ENCODE assay signal across 18 cellular contexts in genomic region chr10:132390455-132391371, GRCh38. TPM values are rescaled to one million over a fixed set of nuclear protein-coding genes. Genes with fewer than 3 reads are reported as not detected.
DNase-seq lines count a peak whose midpoint lies in the region; ATAC-seq, FAIRE-seq and TF ChIP-seq lines count a peak whose summit lies in the region.
"Had no signal": no experiment of that assay in that cellular context is flagged by ENCODE, and none has a peak within 500 bp of the region (broad histone marks: within the 10 kb centered on the region; RNA-seq: fewer than 3 reads in every experiment).

No MANE protein-coding gene starts in this region.

- H3K4me1 ChIP-seq in left ventricle myocardium inferior: peaks cover 20% of the 10 kb centered on the region
- peaks cover 3 to 33% (median 20%) of the 10 kb centered on the region in 9 donors for H3K4me1 ChIP-seq in heart right ventricle
- peaks cover 22 to 23% of the 10 kb centered on the region in 2 donors for H3K4me1 ChIP-seq in adrenal gland (replicated peaks in 1 of 2)

- 82 to 85% methylated on average over 19 of the region's 19 CpGs for WGBS in heart right ventricle, 2 donors
- 88 to 91% (median 89%) methylated on average over 10 to 19 of the region's 19 CpGs for WGBS in adrenal gland, 4 donors

- H3K9me3 ChIP-seq in left ventricle myocardium inferior (replicated peaks): no peaks in the 10 kb centered on the region
- H3K9me3 ChIP-seq in heart right ventricle: no peaks in the 10 kb centered on the region
- H3K9me3 ChIP-seq in adrenal gland (replicated peaks in 1 of 3): no peaks in the 10 kb centered on the region
- H3K9me3 ChIP-seq: neutrophil had no signal

- H3K27me3 Mint-ChIP-seq in nephron (ENCODE audit: low read depth): no peaks in the 10 kb centered on the region
- H3K27me3 Mint-ChIP-seq: stimulated activated memory B cell treated with anti-CD40 and anti-IgM and Interleukin-4, amounts not matched to agents 10 μg/mL and 1 μg/mL and 100 μg/mL, for 72 hours had no signal

- H3K27ac ChIP-seq in left ventricle myocardium inferior (replicated peaks): no peak overlapping the region
- no peak overlapping the region for H3K27ac ChIP-seq in heart right ventricle
- H3K27ac ChIP-seq in adrenal gland: no peak overlapping the region
- H3K27ac ChIP-seq: coronary artery, neutrophil had no signal

- no peak for FAIRE-seq in GM12891 (lab: Jason Lieb, UNC)

- no peaks in the 10 kb centered on the region for H3K36me3 Mint-ChIP-seq in nephron (ENCODE audit: low read depth)
- H3K36me3 Mint-ChIP-seq: stimulated activated memory B cell treated with anti-CD40 and anti-IgM and Interleukin-4, amounts not matched to agents 10 μg/mL and 1 μg/mL and 100 μg/mL, for 72 hours had no signal

- peaks cover 3% of the 10 kb centered on the region for H3K9me3 Mint-ChIP-seq in nephron

- H3K4me1 Mint-ChIP-seq in nephron: peaks cover 15% of the 10 kb centered on the region

- H3K4me3 ChIP-seq in left ventricle myocardium inferior (no peak overlapping the region), heart right ventricle (no peak overlapping the region), adrenal gland (no peak overlapping the region)
- H3K4me3 ChIP-seq: coronary artery, skin epidermis had no signal

- peak; percentile 7 for DNase-seq in left ventricle myocardium inferior
- no peak for DNase-seq in heart right ventricle
- peak in 5 of 7 donors; percentile 8 to 51 (median 26) for DNase-seq in adrenal gland
- DNase-seq in retina: no peak
- DNase-seq in central memory CD4-positive, alpha-beta T cell: no peak
- no peak for DNase-seq in GM12891 (ENCODE audit: insufficient read length, low spot score)
- DNase-seq in SW480 (ENCODE audit: low spot score): no peak
- DNase-seq: activated CD4-positive, alpha-beta T cell treated with anti-CD3 and anti-CD28 coated beads for 4 hours; activated T-cell treated with anti-CD3 and anti-CD28 coated beads, Interleukin-2, amount 50 U/mL, for 48 hours; anterior cingulate cortex; foreskin melanocyte; NCI-H1092 had no signal

- peaks cover 10% of the 10 kb centered on the region for H3K27me3 ChIP-seq in left ventricle myocardium inferior (ENCODE audit: low read depth)
- H3K27me3 ChIP-seq in heart right ventricle: no peaks in the 10 kb centered on the region
- no peaks in the 10 kb centered on the region for H3K27me3 ChIP-seq in adrenal gland

- no peak for ATAC-seq in heart right ventricle
- ATAC-seq: stimulated activated memory B cell treated with anti-CD40 and anti-IgM and Interleukin-4, amounts not matched to agents 10 μg/mL and 1 μg/mL and 100 μg/mL, for 72 hours had no signal

- peak overlapping the region; percentile 27 to 69 (median 48) for H3K27ac Mint-ChIP-seq in nephron
- H3K27ac Mint-ChIP-seq: T-helper 2 cell treated with Interferon-gamma antibody and Interleukin-4, amounts not matched to agents 5 μg/mL and 100 μg/mL, for 36 hours had no signal

- TF ChIP-seq CTCF in left ventricle myocardium inferior (IDR thresholded peaks at IDR 0.05; ENCODE audit: borderline replicate concordance): no peak
- TF ChIP-seq CTCF in heart right ventricle (IDR thresholded peaks at IDR 0.05): no peak
- no peak for TF ChIP-seq CTCF in adrenal gland (IDR thresholded peaks at IDR 0.05)
- TF ChIP-seq CTCF in nephron (IDR thresholded peaks at IDR 0.05; ENCODE audit: unreplicated experiment in 3 of 3): no peak

- intact Hi-C loops in left ventricle myocardium inferior (cut with micrococcal nuclease) (loop anchor here (5.0 kb wide), 1 partner anchor 62 kb away; no protein-coding TSS in a partner anchor), heart right ventricle (cut with DNase I) (loop anchor here in 7 of 10 donors (2.0 to 10.0 kb wide), 5 partner anchors 56 to 247 kb away; no protein-coding TSS in a partner anchor), adrenal gland (cut with DNase I) (no loop called here)

- TF ChIP-seq POLR2A in adrenal gland (IDR thresholded peaks at IDR 0.05) (no peak), GM12891 (IDR thresholded peaks at IDR 0.05; ENCODE audit: low read depth, low read length) (no peak)

- peak overlapping the region in 2 of 3 experiments; percentile 19 to 32 for H3K4me3 Mint-ChIP-seq in nephron
- H3K4me3 Mint-ChIP-seq: stimulated activated memory B cell treated with anti-CD40 and anti-IgM and Interleukin-4, amounts not matched to agents 10 μg/mL and 1 μg/mL and 100 μg/mL, for 72 hours; T-helper 2 cell treated with Interferon-gamma antibody and Interleukin-4, amounts not matched to agents 5 μg/mL and 100 μg/mL, for 36 hours had no signal

- H3K36me3 ChIP-seq in left ventricle myocardium inferior: no peaks in the 10 kb centered on the region
- no peaks in the 10 kb centered on the region for H3K36me3 ChIP-seq in heart right ventricle
- H3K36me3 ChIP-seq in adrenal gland (replicated peaks in 1 of 2): no peaks in the 10 kb centered on the region
- H3K36me3 ChIP-seq: neutrophil had no signal

TF ChIP-seq in GM12891, 5 proteins besides CTCF, POLR2A, EP300 and RAD21:
- TF ChIP-seq POU2F2 (IDR thresholded peaks at IDR 0.05; ENCODE audit: low read depth, low read length) (no peak), SPI1 (IDR thresholded peaks at IDR 0.05; ENCODE audit: low read depth, low read length) (no peak), TAF1 (IDR thresholded peaks at IDR 0.05; ENCODE audit: low read depth, low read length) (no peak), POLR2AphosphoS5 (IDR thresholded peaks at IDR 0.05; ENCODE audit: low read depth, low read length) (no peak), PAX5 (IDR thresholded peaks at IDR 0.05; ENCODE audit: insufficient read depth, low read length, severe bottlenecking) (no peak)

RNA-seq across cellular contexts. Expression of gene PWWP2B, which starts 6.3 kb away (rescaled TPM):
- total RNA-seq in left ventricle myocardium inferior (17.2 TPM), heart right ventricle (10 to 100 TPM; 11.1 to 21.3 (median 15.1) TPM), adrenal gland (10 to 100 TPM; 31.6 to 75.3 (median 42.2) TPM)
- polyA plus RNA-seq in heart right ventricle (10 to 100 TPM; 11.9 to 15.3 TPM), adrenal gland (10 to 100 TPM in 2 of 3 donors, 1 to 10 TPM in 1; 3.4 to 34.0 (median 33.5) TPM)
- polyA plus RNA-seq in GM12891 (2012; ENCODE audit: low read depth, missing spikeins): 0.13 TPM

RNA-seq across cellular contexts. Expression of gene LRRC27, which starts 58.7 kb away (rescaled TPM):
- 3.8 TPM for total RNA-seq in left ventricle myocardium inferior
- total RNA-seq in heart right ventricle: 1 to 10 TPM; 3.0 to 8.1 (median 4.7) TPM
- polyA plus RNA-seq in heart right ventricle: 1 to 10 TPM; 3.5 to 6.0 TPM
- total RNA-seq in adrenal gland: 10 to 100 TPM in 4 of 8 donors, 1 to 10 TPM in 4; 6.5 to 17.6 (median 10.5) TPM
- 10 to 100 TPM in 2 of 3 donors, 1 to 10 TPM in 1; 7.0 to 12.1 (median 10.1) TPM for polyA plus RNA-seq in adrenal gland
- 6.0 TPM for polyA plus RNA-seq in GM12891 (2012; ENCODE audit: low read depth, missing spikeins)

Comparison
In these comparisons a context has a peak if more than half of its experiments do, and no peak if none do; other contexts are left out.
1. DNase-seq: peak in left ventricle myocardium inferior (single experiment) and adrenal gland (5 of 7); none in heart right ventricle (0 of 2), retina (single experiment), central memory CD4-positive, alpha-beta T cell (single experiment), GM12891 (single experiment) and SW480 (single experiment).
2. intact Hi-C loops: an anchor here in left ventricle myocardium inferior (5.0 kb wide) and heart right ventricle (2.0 to 10.0 kb wide); none called in adrenal gland.